8 cellular contexts compared by ENCODE assay signal in genomic region chr10:71836594-71836970, GRCh38. TPM values are rescaled to one million over a fixed set of nuclear protein-coding genes. Genes with fewer than 3 reads are reported as not detected.
A peak's percentile ranks its signal among the peaks of the same experiment; 100 is the strongest.
DNase-seq lines count a peak whose midpoint lies in the region; ATAC-seq, FAIRE-seq and TF ChIP-seq lines count a peak whose summit lies in the region.

No MANE protein-coding gene starts in this region.

- DNase-seq in astrocyte (ENCODE audit: low read depth) (peak; percentile 44), HAP-1 (ENCODE audit: low spot score in 2 of 2) (no peak), MV-4-11 (lab: John Stamatoyannopoulos, UW) (no peak), inferior parietal cortex (ENCODE audit: extremely low spot score) (no peak)
- DNase-seq in effector CD8-positive, alpha-beta T cell (lab: John Stamatoyannopoulos, UW): no peak

- ATAC-seq in HG02588 (IDR thresholded peaks at IDR 0.05; ENCODE audit: unreplicated experiment): peak; percentile 14

- 89 to 97% methylated on average over 4 of the region's 4 CpGs for WGBS in mesodermal cell (ENCODE audit: insufficient coverage in 2 of 2), 2 experiments

- no peak for TF ChIP-seq CTCF in DOHH2 (IDR thresholded peaks at IDR 0.05; ENCODE audit: low read depth, low read length, poor library complexity, severe bottlenecking)
- no peak for TF ChIP-seq CTCF in astrocyte (IDR thresholded peaks at IDR 0.05; ENCODE audit: insufficient read depth, low read depth, low read length)

- H4K20me1 ChIP-seq in DOHH2 (ENCODE audit: control insufficient read depth, insufficient read depth, low read depth, low read length): peaks cover 36% of the 10 kb centered on the region
- H4K20me1 ChIP-seq in astrocyte (ENCODE audit: insufficient read depth, low read length): peaks cover 97% of the 10 kb centered on the region

- peaks cover 49% of the 10 kb centered on the region for H3K79me2 ChIP-seq in DOHH2 (ENCODE audit: control insufficient read depth, low read length)
- H3K79me2 ChIP-seq in astrocyte (ENCODE audit: insufficient read depth, low read length): peaks cover 94% of the 10 kb centered on the region

- no peak overlapping the region for H3K4me3 Mint-ChIP-seq in astrocyte (ENCODE audit: unreplicated experiment)

- H3F3A ChIP-seq in DOHH2 (ENCODE audit: control insufficient read depth, insufficient read depth): no peaks in the 10 kb centered on the region

- peak overlapping the region; percentile 57 for H3K4me3 ChIP-seq in DOHH2 (ENCODE audit: low read length)
- H3K4me3 ChIP-seq in astrocyte (ENCODE audit: insufficient read depth, low read depth, low read length): no peak overlapping the region
- H3K4me3 ChIP-seq in mesodermal cell (ENCODE audit: extremely low read depth, insufficient read depth, low read length, poor library complexity, severe bottlenecking): no peak overlapping the region
- no peak overlapping the region for H3K4me3 ChIP-seq in HAP-1

- H3K9ac ChIP-seq in astrocyte (ENCODE audit: low read length): peak overlapping the region; percentile 47

- H3K27ac ChIP-seq in DOHH2 (ENCODE audit: low read depth, low read length): peak overlapping the region; percentile 34
- H3K27ac ChIP-seq in astrocyte (ENCODE audit: low read depth, low read length): peak overlapping the region; percentile 65
- H3K27ac ChIP-seq in mesodermal cell (ENCODE audit: low read depth, low read length, severe bottlenecking): peak overlapping the region; percentile 67

- H3K9me3 ChIP-seq in DOHH2 (ENCODE audit: control insufficient read depth, insufficient read depth, low read length): no peaks in the 10 kb centered on the region
- no peaks in the 10 kb centered on the region for H3K9me3 ChIP-seq in astrocyte (ENCODE audit: insufficient read depth, low read depth, low read length)
- no peaks in the 10 kb centered on the region for H3K9me3 ChIP-seq in mesodermal cell (ENCODE audit: control insufficient read depth, low read length)
- no peaks in the 10 kb centered on the region for H3K9me3 ChIP-seq in HAP-1

- in situ Hi-C loops in HAP-1 (cut with MboI; ENCODE audit: low sequenced_read_pairs): no loop called here

- 0 out of 2 replicates have a peak, but pooled peaks cover 4% of the 10 kb centered on the region for H3K27me3 ChIP-seq in DOHH2 (ENCODE audit: control insufficient read depth, low read length)
- H3K27me3 ChIP-seq in astrocyte (ENCODE audit: insufficient read depth, low read length): no peaks in the 10 kb centered on the region
- no peaks in the 10 kb centered on the region for H3K27me3 ChIP-seq in HAP-1 (ENCODE audit: low read depth)

- H3K4me1 ChIP-seq in DOHH2 (ENCODE audit: control insufficient read depth, low read length) (peaks cover 40% of the 10 kb centered on the region), astrocyte (ENCODE audit: insufficient read depth, low read length) (peaks cover 67% of the 10 kb centered on the region), mesodermal cell (ENCODE audit: control insufficient read depth, insufficient read depth, low read length, poor library complexity, severe bottlenecking) (peaks cover 58% of the 10 kb centered on the region), HAP-1 (peaks cover 44% of the 10 kb centered on the region)

- peaks cover 4% of the 10 kb centered on the region for H3K36me3 Mint-ChIP-seq in astrocyte (ENCODE audit: low read depth, unreplicated experiment)

- peak overlapping the region; percentile 83 for H3K27ac Mint-ChIP-seq in astrocyte (ENCODE audit: unreplicated experiment)

- H3K27me3 Mint-ChIP-seq in astrocyte (ENCODE audit: low read depth, unreplicated experiment): no peaks in the 10 kb centered on the region

- peaks cover 58% of the 10 kb centered on the region for H3K4me1 Mint-ChIP-seq in astrocyte (ENCODE audit: low read depth, unreplicated experiment)

- no peak for FAIRE-seq in astrocyte (lab: Jason Lieb, UNC)

- H3K4me2 ChIP-seq in DOHH2 (ENCODE audit: low read length) (peak overlapping the region; percentile 71), astrocyte (ENCODE audit: low read length) (peak overlapping the region; percentile 62)

- no peak overlapping the region for H2AFZ ChIP-seq in astrocyte (ENCODE audit: low read depth, low read length)

- H3K9me2 ChIP-seq in DOHH2 (replicated peaks; ENCODE audit: control insufficient read depth, low read length): no peaks in the 10 kb centered on the region

- no peaks in the 10 kb centered on the region for H3K36me3 ChIP-seq in DOHH2 (ENCODE audit: control insufficient read depth, low read length)
- H3K36me3 ChIP-seq in astrocyte (ENCODE audit: insufficient read depth, low read length): peaks cover 5% of the 10 kb centered on the region
- H3K36me3 ChIP-seq in mesodermal cell (ENCODE audit: control insufficient read depth, insufficient read depth, low read length): peaks cover 30% of the 10 kb centered on the region
- H3K36me3 ChIP-seq in HAP-1 (replicated peaks): peaks cover 9% of the 10 kb centered on the region

- no peaks in the 10 kb centered on the region for H3K9me3 Mint-ChIP-seq in astrocyte (ENCODE audit: unreplicated experiment)

RNA-seq across cellular contexts. Expression of gene PSAP, which starts 14.5 kb away (rescaled TPM):
- total RNA-seq in astrocyte: 1,120 and 1,191 TPM in 2 replicates
- polyA plus RNA-seq in mesodermal cell (2013, experiment 1 of 2): 506 TPM
- 418 TPM for polyA plus RNA-seq in mesodermal cell (2013, experiment 2 of 2)
